Comparison of ENCODE assay signal across 8 cellular contexts in the genomic region with DNA sequence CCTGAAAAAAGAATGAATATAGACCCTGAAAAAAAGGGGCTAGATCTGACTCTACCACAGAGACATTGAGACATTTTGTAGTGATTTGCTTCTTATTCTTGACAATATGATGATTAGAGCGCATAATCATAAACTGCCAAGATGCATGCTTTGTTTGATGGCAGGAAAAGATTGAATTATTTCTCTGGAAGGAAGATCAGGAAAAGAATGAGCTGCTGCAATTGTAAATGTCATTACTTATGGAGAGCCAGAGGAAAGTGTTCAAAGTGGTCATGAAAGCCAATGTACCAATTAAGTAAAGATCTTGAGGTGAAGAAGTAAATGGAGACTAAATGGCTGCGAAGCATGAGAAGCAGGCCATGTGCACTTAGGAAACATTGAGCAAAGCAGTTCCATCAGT.
"Had no signal": no experiment of that assay in that cellular context is flagged by ENCODE, and none has a peak within 500 bp of the region (broad histone marks: within the 10 kb centered on the region; RNA-seq: fewer than 3 reads in every experiment).

No MANE protein-coding gene starts in this region.

- ATAC-seq: HCT116, HepG2 had no signal

- H3K36me3 Mint-ChIP-seq: IgD-negative memory B cell had no signal

- H3K27ac Mint-ChIP-seq: HFFc6, IgD-negative memory B cell had no signal

- DNase-seq: GM23248, GOT3, H7, HFFc6, KBM-7 had no signal

- H3K4me3 Mint-ChIP-seq: HFFc6, IgD-negative memory B cell had no signal

- H3K4me1 Mint-ChIP-seq: IgD-negative memory B cell had no signal

- H3K27me3 Mint-ChIP-seq: IgD-negative memory B cell had no signal
